22 cellular contexts compared by ENCODE assay signal in genomic region chr3:14188367-14188766, GRCh38.
"Had no signal": no experiment of that assay in that cellular context is flagged by ENCODE, and none has a peak within 500 bp of the region (broad histone marks: within the 10 kb centered on the region; RNA-seq: fewer than 3 reads in every experiment).

No MANE protein-coding gene starts in this region.

- H3K27me3 Mint-ChIP-seq: naive thymus-derived CD8-positive, alpha-beta T cell; stimulated activated naive B cell treated with anti-CD40 and anti-IgM and Interleukin-4, amounts not matched to agents 10 μg/mL and 1 μg/mL and 100 μg/mL, for 72 hours; stimulated activated naive CD8-positive, alpha-beta T cell treated with anti-CD3 and anti-CD28 coated beads, Interleukin-15, amount 100 ng/mL, for 72 hours had no signal

- H3K9me3 ChIP-seq: esophagus squamous epithelium, gastroesophageal sphincter, mucosa of descending colon, neutrophil, testis, tibial nerve, upper lobe of right lung, vagina had no signal

- ATAC-seq: gastroesophageal sphincter; left lobe of liver; mucosa of descending colon; naive thymus-derived CD8-positive, alpha-beta T cell; sciatic nerve; stimulated activated naive CD8-positive, alpha-beta T cell treated with anti-CD3 and anti-CD28 coated beads, Interleukin-15, amount 100 ng/mL, for 72 hours; upper lobe of right lung had no signal

- H3K9me3 Mint-ChIP-seq: stimulated activated naive CD8-positive, alpha-beta T cell treated with anti-CD3 and anti-CD28 coated beads, Interleukin-15, amount 100 ng/mL, for 72 hours had no signal

- H3K27ac Mint-ChIP-seq: stimulated activated naive B cell treated with anti-CD40 and anti-IgM and Interleukin-4, amounts not matched to agents 10 μg/mL and 1 μg/mL and 100 μg/mL, for 72 hours had no signal

- H3K4me3 Mint-ChIP-seq: naive thymus-derived CD8-positive, alpha-beta T cell; stimulated activated naive B cell treated with anti-CD40 and anti-IgM and Interleukin-4, amounts not matched to agents 10 μg/mL and 1 μg/mL and 100 μg/mL, for 72 hours; stimulated activated naive CD8-positive, alpha-beta T cell treated with anti-CD3 and anti-CD28 coated beads, Interleukin-15, amount 100 ng/mL, for 72 hours had no signal

- DNase-seq: esophagus squamous epithelium; foreskin fibroblast; glutamatergic neuron; islet precursor cell; mammary epithelial cell; mucosa of descending colon; naive thymus-derived CD8-positive, alpha-beta T cell; posterior cingulate gyrus; spleen; stimulated activated CD4-positive, alpha-beta T cell treated with anti-CD3 and anti-CD28 coated beads, Interleukin-15, amount 100 ng/mL, for 24 hours; stimulated activated CD4-positive, alpha-beta T cell treated with anti-CD3 and anti-CD28 coated beads, Interleukin-1b, Interleukin-23, amount 100 ng/mL, for 48 hours; stimulated activated CD4-positive, alpha-beta T cell treated with anti-CD3 and anti-CD28 coated beads, Interleukin-4, amount 100 ng/mL, for 4 hours; stimulated activated naive B cell treated with anti-CD40 and anti-IgM and Interleukin-4, amounts not matched to agents 10 μg/mL and 1 μg/mL and 100 μg/mL, for 72 hours; stimulated activated naive CD8-positive, alpha-beta T cell treated with anti-CD3 and anti-CD28 coated beads, Interleukin-15, amount 100 ng/mL, for 72 hours; testis; upper lobe of right lung had no signal
